In the genomic region with DNA sequence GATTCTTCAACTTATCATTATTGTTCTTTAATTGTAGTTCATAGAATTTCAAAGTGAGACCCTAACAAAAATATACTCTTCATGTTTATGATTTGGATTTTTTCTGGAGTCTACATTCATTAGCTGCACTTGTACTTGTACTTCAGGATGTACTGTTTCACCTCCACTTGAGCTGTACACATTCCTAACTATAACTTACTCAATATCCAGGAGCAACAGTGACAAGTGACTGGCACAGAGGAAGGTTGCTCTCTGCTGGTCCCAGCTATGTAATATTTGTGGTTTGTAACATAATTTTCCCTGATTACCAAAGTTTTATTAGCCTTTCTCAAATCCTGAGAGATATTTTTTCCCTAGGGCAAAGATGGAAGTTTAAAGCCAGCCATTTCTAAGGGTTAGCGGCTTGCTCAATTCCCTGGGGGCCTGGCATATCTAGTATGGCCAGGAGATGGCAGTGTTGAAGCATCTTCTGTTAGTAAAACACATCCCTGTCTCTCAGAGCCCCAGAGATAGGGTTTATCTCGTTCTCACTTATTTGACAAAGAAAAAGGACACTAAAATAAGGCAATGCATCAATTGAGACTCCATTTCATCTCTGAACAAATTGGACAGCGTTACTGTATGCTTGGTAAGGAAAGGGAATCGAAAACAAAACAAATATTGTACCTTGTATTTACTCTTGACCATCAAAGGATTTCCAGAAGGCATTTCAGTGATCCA, we compare ENCODE assay signal across 9 cellular contexts. TPM values are rescaled to one million over a fixed set of nuclear protein-coding genes. Genes with fewer than 3 reads are reported as not detected.
DNase-seq lines count a peak whose midpoint lies in the region; ATAC-seq and TF ChIP-seq lines count a peak whose summit lies in the region.
"Had no signal": no experiment of that assay in that cellular context is flagged by ENCODE, and none has a peak within 500 bp of the region (broad histone marks: within the 10 kb centered on the region; RNA-seq: fewer than 3 reads in every experiment).

No MANE protein-coding gene starts in this region.

- DNase-seq in CD4-positive, alpha-beta T cell: peak; percentile 3 to 37 (median 16)
- peak; percentile 2 for DNase-seq in NCI-H524 treated with DMSO at 0.1 percent for 48 hours (lab: John Stamatoyannopoulos, UW)
- DNase-seq in activated CD8-positive, alpha-beta memory T cell treated with anti-CD3 and anti-CD28 coated beads for 24 hours: peak; percentile 72
- no peak for DNase-seq in esophagus squamous epithelium (lab: John Stamatoyannopoulos, UW)
- DNase-seq in tibial artery: peak; percentile 53 to 68

- H3K27ac ChIP-seq in CD4-positive, alpha-beta T cell (ENCODE audit: low read depth, low read length): no peak overlapping the region
- H3K27ac ChIP-seq in esophagus squamous epithelium (no peak overlapping the region), tibial artery (no peak overlapping the region)

- H3K4me3 ChIP-seq in esophagus squamous epithelium (no peak overlapping the region), tibial artery (no peak overlapping the region)

- TF ChIP-seq CTCF in CD4-positive, alpha-beta T cell (IDR thresholded peaks at IDR 0.05): peak; percentile 71
- TF ChIP-seq CTCF in esophagus squamous epithelium (IDR thresholded peaks at IDR 0.05) (peak; percentile 30 to 73 (median 64)), nephron (IDR thresholded peaks at IDR 0.05; ENCODE audit: unreplicated experiment in 3 of 3) (peak; percentile 87 to 93 (median 92)), tibial artery (IDR thresholded peaks at IDR 0.05) (peak; percentile 53 to 60)

- no peak for ATAC-seq in CD4-positive, alpha-beta T cell (ENCODE audit: poor library complexity)
- peak; percentile 89 for ATAC-seq in GM18909 (IDR thresholded peaks at IDR 0.05; ENCODE audit: poor library complexity, unreplicated experiment)
- ATAC-seq in HG03175 (IDR thresholded peaks at IDR 0.05; ENCODE audit: unreplicated experiment): peak; percentile 89

- 2 to 3% methylated on average over 4 of the region's 4 CpGs for WGBS in esophagus squamous epithelium, 2 donors

- intact Hi-C loops in CD4-positive, alpha-beta T cell (cut with DNase I, micrococcal nuclease): loop anchor here (2.0 to 5.0 kb wide), 4 partner anchors 685 to 1228 kb away; a partner anchor contains a TSS
- intact Hi-C loops in esophagus squamous epithelium (cut with DNase I): no loop called here
- intact Hi-C loops in tibial artery (cut with DNase I; ENCODE audit: low total_unique reads): no loop called here

- no peak overlapping the region for H3K4me3 Mint-ChIP-seq in CD4-positive, alpha-beta T cell
- H3K4me3 Mint-ChIP-seq in nephron: no peak overlapping the region

- no peaks in the 10 kb centered on the region for H3K36me3 ChIP-seq in esophagus squamous epithelium
- H3K36me3 ChIP-seq in tibial artery: no peaks in the 10 kb centered on the region

- no peak for TF ChIP-seq POLR2A in esophagus squamous epithelium (IDR thresholded peaks at IDR 0.05)

- H3K27me3 Mint-ChIP-seq in CD4-positive, alpha-beta T cell: peaks cover 18% of the 10 kb centered on the region
- H3K27me3 Mint-ChIP-seq in nephron (ENCODE audit: low read depth): peaks cover 6% of the 10 kb centered on the region

- CTCF ChIA-PET in CD4-positive, alpha-beta T cell (lab: Charles Lee): interaction anchor here (1.6 kb wide), 1 partner anchor 1229 kb away, joined by 5 read pairs; no protein-coding TSS in a partner anchor

- H3K27ac Mint-ChIP-seq in CD4-positive, alpha-beta T cell: no peak overlapping the region
- H3K27ac Mint-ChIP-seq in nephron: no peak overlapping the region

- H3K4me1 Mint-ChIP-seq in CD4-positive, alpha-beta T cell (ENCODE audit: low read depth): no peaks in the 10 kb centered on the region
- peaks cover 6% of the 10 kb centered on the region for H3K4me1 Mint-ChIP-seq in nephron

- no peaks in the 10 kb centered on the region for H3K36me3 Mint-ChIP-seq in CD4-positive, alpha-beta T cell (ENCODE audit: low read depth)
- H3K36me3 Mint-ChIP-seq in nephron (ENCODE audit: low read depth): no peaks in the 10 kb centered on the region

- POLR2A ChIA-PET in CD4-positive, alpha-beta T cell (lab: Charles Lee): no interaction called here

- no peaks in the 10 kb centered on the region for H3K9me3 ChIP-seq in CD4-positive, alpha-beta T cell (ENCODE audit: control insufficient read depth, low read length)
- H3K9me3 ChIP-seq in esophagus squamous epithelium: no peaks in the 10 kb centered on the region
- H3K9me3 ChIP-seq in tibial artery: no peaks in the 10 kb centered on the region

- H3K4me1 ChIP-seq in esophagus squamous epithelium (no peaks in the 10 kb centered on the region), tibial artery (no peaks in the 10 kb centered on the region)

- H3K27me3 ChIP-seq in CD4-positive, alpha-beta T cell (ENCODE audit: control insufficient read depth, insufficient read depth, low read length): peaks cover 7% of the 10 kb centered on the region
- H3K27me3 ChIP-seq in esophagus squamous epithelium (no peaks in the 10 kb centered on the region), tibial artery (no peaks in the 10 kb centered on the region)

- no peaks in the 10 kb centered on the region for H3K9me3 Mint-ChIP-seq in CD4-positive, alpha-beta T cell
- peaks cover 2% of the 10 kb centered on the region for H3K9me3 Mint-ChIP-seq in nephron

RNA-seq across cellular contexts. Expression of a gene that starts 14.2 kb away (rescaled TPM):
- not detected for total RNA-seq in CD4-positive, alpha-beta T cell
- not detected for total RNA-seq in esophagus squamous epithelium
- total RNA-seq: activated CD8-positive, alpha-beta memory T cell treated with anti-CD3 and anti-CD28 coated beads for 36 hours had no signal

RNA-seq across cellular contexts. Expression of a gene that starts 30.6 kb away (rescaled TPM):
- total RNA-seq in CD4-positive, alpha-beta T cell: not detected
- total RNA-seq in esophagus squamous epithelium: not detected
- total RNA-seq: activated CD8-positive, alpha-beta memory T cell treated with anti-CD3 and anti-CD28 coated beads for 36 hours had no signal

RNA-seq across cellular contexts. Expression of a gene that starts 54.6 kb away (rescaled TPM):
- not detected for total RNA-seq in CD4-positive, alpha-beta T cell
- total RNA-seq in esophagus squamous epithelium: not detected
- total RNA-seq: activated CD8-positive, alpha-beta memory T cell treated with anti-CD3 and anti-CD28 coated beads for 36 hours had no signal

Comparison
In these comparisons a context has a peak if more than half of its experiments do, and no peak if none do; other contexts are left out.
1. intact Hi-C loops: an anchor here in CD4-positive, alpha-beta T cell (2.0 to 5.0 kb wide); none called in esophagus squamous epithelium and tibial artery.